Comparison of ENCODE assay signal across 33 cellular contexts in genomic region chrX:147522986-147523385, GRCh38.
A peak's percentile ranks its signal among the peaks of the same experiment; 100 is the strongest.
DNase-seq lines count a peak whose midpoint lies in the region; ATAC-seq and TF ChIP-seq lines count a peak whose summit lies in the region.
"Had no signal": no experiment of that assay in that cellular context is flagged by ENCODE, and none has a peak within 500 bp of the region (broad histone marks: within the 10 kb centered on the region; RNA-seq: fewer than 3 reads in every experiment).

No MANE protein-coding gene starts in this region.

- H2BK15ac ChIP-seq in neuronal stem cell (ENCODE audit: low read length), result no peak overlapping the region

- no peak overlapping the region for H3K9ac ChIP-seq in neuronal stem cell (ENCODE audit: low read depth, low read length, poor library complexity)
- H3K9ac ChIP-seq: BLaER1; BLaER1 treated with 17β-estradiol and CSF1 and Interleukin-3, amounts not matched to agents 10 nM and 100 nM had no signal

- H4K91ac ChIP-seq in neuronal stem cell (ENCODE audit: low read depth, low read length, poor library complexity), result no peak overlapping the region

- H3K4me2 ChIP-seq in neuronal stem cell (ENCODE audit: insufficient read depth, low read length, poor library complexity, severe bottlenecking), result no peak overlapping the region
- H3K4me2 ChIP-seq: A549; BLaER1; BLaER1 treated with 17β-estradiol and CSF1 and Interleukin-3, amounts not matched to agents 10 nM and 100 nM had no signal

- no peak overlapping the region for H3K4ac ChIP-seq in neuronal stem cell (ENCODE audit: low read length)

- no peak overlapping the region for H3K14ac ChIP-seq in neuronal stem cell (ENCODE audit: low read length)

- H2BK5ac ChIP-seq in neuronal stem cell (ENCODE audit: low read length), result no peak overlapping the region

- no CpG with 5 or more reads among the region's 2 CpGs for WGBS in neuronal stem cell (ENCODE audit: extremely low coverage in 2 of 2, insufficient read length in 2 of 2, insufficient replicate concordance in 1 of 2), 2 donors

- in situ Hi-C loops in G401 (cut with HindIII; ENCODE audit: low sequenced_read_pairs), result no loop called here

- no peak overlapping the region for H2AK5ac ChIP-seq in neuronal stem cell (ENCODE audit: low read depth, low read length)

- H3K4me1 ChIP-seq in neuronal stem cell (ENCODE audit: control insufficient read depth in 2 of 2, insufficient read depth in 1 of 2, low read depth in 1 of 2, low read length in 2 of 2), result no peaks in the 10 kb centered on the region
- H3K4me1 ChIP-seq: A549; BE2C; BLaER1; BLaER1 treated with 17β-estradiol and CSF1 and Interleukin-3, amounts not matched to agents 10 nM and 100 nM; Caco-2 had no signal

- no peak overlapping the region for H3K23ac ChIP-seq in neuronal stem cell (ENCODE audit: low read depth, low read length, poor library complexity)

- no peak overlapping the region for H2BK120ac ChIP-seq in neuronal stem cell (ENCODE audit: low read depth, low read length)

- no peak overlapping the region for H2AFZ ChIP-seq in neuronal stem cell (ENCODE audit: low read length)

- H3K18ac ChIP-seq in neuronal stem cell (ENCODE audit: low read length), result no peak overlapping the region

- H4K8ac ChIP-seq in neuronal stem cell (ENCODE audit: low read depth, low read length), result no peak overlapping the region

- H3K36me3 ChIP-seq in neuronal stem cell (replicated peaks in 1 of 2; ENCODE audit: control insufficient read depth in 2 of 2, insufficient read depth in 2 of 2, low read length in 2 of 2), result no peaks in the 10 kb centered on the region
- H3K36me3 ChIP-seq: BE2C; BLaER1; BLaER1 treated with 17β-estradiol and CSF1 and Interleukin-3, amounts not matched to agents 10 nM and 100 nM had no signal

- no peak overlapping the region for H2BK12ac ChIP-seq in neuronal stem cell (ENCODE audit: low read length)

- H3K27me3 ChIP-seq in neuronal stem cell (ENCODE audit: control insufficient read depth in 3 of 3, insufficient read depth in 3 of 3, low read depth in 1 of 3, low read length in 3 of 3), result no peaks in the 10 kb centered on the region
- H3K27me3 ChIP-seq: BE2C had no signal

- DNase-seq in NCI-H1694 (lab: John Stamatoyannopoulos, UW) (peak; percentile 3), NCI-H1694 treated with DMSO at 0.1 percent for 48 hours (lab: John Stamatoyannopoulos, UW) (no peak), Ammon's horn (ENCODE audit: low spot score) (peak; percentile 3), G401 (ENCODE audit: low spot score) (peak; percentile 69), cerebellar cortex (ENCODE audit: low spot score) (peak; percentile 63), omental fat pad (ENCODE audit: low spot score) (no peak), neuronal stem cell (ENCODE audit: low spot score) (no peak)
- DNase-seq: 8988T; ACHN; AML-193; BE2C; C1 segment of cervical spinal cord; Caco-2; Calu3; CD4-positive, alpha-beta memory T cell; CD4-positive, alpha-beta T cell; CD4-positive, CD25-positive, alpha-beta regulatory T cell; CD8-positive, alpha-beta memory T cell; CD8-positive, alpha-beta T cell; COR-L47; DMS 273 treated with DMSO at 0.1 percent for 48 hours; DMS153; DMS53; DMS79; DMS79 treated with DMSO at 0.1 percent for 48 hours; DND-41; EL had no signal

- no peak for ATAC-seq in omental fat pad (ENCODE audit: low FRiP score)
- no peak for ATAC-seq in HG03439 (IDR thresholded peaks at IDR 0.05; ENCODE audit: unreplicated experiment)
- ATAC-seq: A549; CD8-positive, alpha-beta T cell had no signal

- no peaks in the 10 kb centered on the region for H3K9me3 ChIP-seq in neuronal stem cell (replicated peaks in 1 of 2; ENCODE audit: control insufficient read depth in 2 of 2, insufficient read depth in 1 of 2, low read depth in 1 of 2, low read length in 2 of 2)
- H3K9me3 ChIP-seq: A549, BE2C, BLaER1, Caco-2 had no signal

- H3K27ac ChIP-seq in neuronal stem cell (replicated peaks; ENCODE audit: low read length), result no peak overlapping the region
- H3K27ac ChIP-seq: 22Rv1; A549; BLaER1; BLaER1 treated with 17β-estradiol and CSF1 and Interleukin-3, amounts not matched to agents 10 nM and 100 nM; C4-2B had no signal

- TF ChIP-seq CTCF in omental fat pad (IDR thresholded peaks at IDR 0.05), result no peak

- H3K4me3 ChIP-seq in neuronal stem cell (ENCODE audit: low read length in 2 of 2), result no peak overlapping the region
- H3K4me3 ChIP-seq: A549; BLaER1; BLaER1 treated with 17β-estradiol and CSF1 and Interleukin-3, amounts not matched to agents 10 nM and 100 nM had no signal

- no peaks in the 10 kb centered on the region for H3K79me1 ChIP-seq in neuronal stem cell (ENCODE audit: low read depth, low read length)

Comparison
In these comparisons a context has a peak if more than half of its experiments do, and no peak if none do; other contexts are left out.
1. DNase-seq: peak in NCI-H1694 (single experiment), Ammon's horn (single experiment), G401 (single experiment) and cerebellar cortex (single experiment); none in NCI-H1694 treated with DMSO at 0.1 percent for 48 hours (single experiment), omental fat pad (single experiment) and neuronal stem cell (single experiment).